8 cellular contexts compared by ENCODE assay signal in the genomic region with DNA sequence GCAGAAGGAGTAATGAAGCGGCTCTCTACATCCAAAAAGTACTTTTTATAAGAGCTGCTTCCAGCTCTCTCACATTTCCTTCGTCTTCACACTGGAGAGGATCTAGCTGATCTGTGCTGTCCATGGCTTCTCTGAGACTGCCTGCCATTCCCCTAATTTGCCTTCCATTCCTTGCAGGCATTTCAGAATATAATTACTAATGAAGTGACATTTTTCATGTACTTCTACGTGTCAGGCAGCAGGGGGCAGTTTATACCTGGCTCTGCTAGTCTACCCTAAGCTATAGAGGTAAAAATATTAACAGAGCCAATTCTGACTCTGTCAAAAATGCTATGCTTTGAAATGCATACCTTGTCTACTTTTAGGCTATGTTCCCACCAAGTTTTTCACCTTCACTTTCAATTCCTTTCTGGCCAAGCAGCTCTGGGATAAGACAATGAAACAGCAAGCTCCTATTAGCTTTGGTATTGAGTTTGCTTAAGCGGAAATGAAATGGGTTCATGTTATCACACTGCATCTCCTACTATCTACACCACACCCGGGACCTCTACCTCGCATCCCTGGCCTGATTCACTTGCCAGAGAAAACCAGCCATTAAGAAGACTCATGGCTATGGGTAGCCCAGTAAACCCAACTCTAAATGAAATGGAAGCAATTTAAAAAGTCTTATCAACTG.
DNase-seq lines count a peak whose midpoint lies in the region; ATAC-seq, FAIRE-seq and TF ChIP-seq lines count a peak whose summit lies in the region.

No MANE protein-coding gene starts in this region.

- dilution Hi-C loops in keratinocyte (cut with MboI; ENCODE audit: extremely low pct_ligation_motif_present, low sequenced_read_pairs) = no loop called here

- no TSS peak for BruUV-seq in K562 (replicated peaks; lab: Mats Ljungman, UMichigan)

- POLR2A ChIA-PET in BJ (lab: Charles Lee) = no interaction called here
- POLR2A ChIA-PET in K562 (lab: Yijun Ruan, JAX) = interaction anchor here (0.6 to 1.5 kb wide), 2 partner anchors 33 to 34 kb away, joined by 3 to 4 read pairs; no protein-coding TSS in a partner anchor

- TF ChIP-seq CTCF in BJ (IDR thresholded peaks at IDR 0.05; ENCODE audit: insufficient read depth, low read depth, low read length) = peak; percentile 68
- TF ChIP-seq CTCF in K562 (IDR thresholded peaks at IDR 0.05 in 2 of 3, conservative IDR thresholded peaks at IDR 0.05 in 1 of 3; ENCODE audit: insufficient read depth in 2 of 3, low read depth in 1 of 3, low read length in 3 of 3) = peak; percentile 41 to 75 (median 58); a peak in 3 of 6 replicates
- TF ChIP-seq CTCF in keratinocyte (optimal IDR thresholded peaks at IDR 0.05 in 1 of 3, IDR thresholded peaks at IDR 0.05 in 1 of 3, conservative IDR thresholded peaks at IDR 0.05 in 1 of 3; ENCODE audit: extremely low read depth in 1 of 3, insufficient read depth in 2 of 3, low read length in 3 of 3) = peak; percentile 44 to 68 (median 66)
- TF ChIP-seq CTCF in thyroid gland (IDR thresholded peaks at IDR 0.05) = peak; percentile 53 to 88 (median 74)

- H3K4me3 Mint-ChIP-seq in stimulated activated memory B cell treated with anti-CD40 and anti-IgM and Interleukin-4, amounts not matched to agents 10 μg/mL and 1 μg/mL and 100 μg/mL, for 72 hours = no peak overlapping the region

- no peaks in the 10 kb centered on the region for H3K36me3 Mint-ChIP-seq in stimulated activated memory B cell treated with anti-CD40 and anti-IgM and Interleukin-4, amounts not matched to agents 10 μg/mL and 1 μg/mL and 100 μg/mL, for 72 hours

- H3K4me1 ChIP-seq in K562 (replicated peaks in 1 of 2; ENCODE audit: control insufficient read depth in 2 of 2, insufficient read depth in 2 of 2, low read length in 2 of 2) = no peaks in the 10 kb centered on the region
- H3K4me1 ChIP-seq in keratinocyte (ENCODE audit: control insufficient read depth, extremely low read depth, insufficient read depth, low read length) = no peaks in the 10 kb centered on the region
- H3K4me1 ChIP-seq in thyroid gland = no peaks in the 10 kb centered on the region

- in situ Hi-C loops in K562 (cut with MboI) = no loop called here

- H3K9me1 ChIP-seq in K562 (ENCODE audit: control insufficient read depth, insufficient read depth, low read length) (no peaks in the 10 kb centered on the region), keratinocyte (ENCODE audit: control insufficient read depth, extremely low read depth, insufficient read depth, low read length) (no peaks in the 10 kb centered on the region)

- H3K27ac ChIP-seq in K562 (ENCODE audit: extremely low read depth, low read depth, low read length) = no peak overlapping the region
- no peak overlapping the region for H3K27ac ChIP-seq in keratinocyte (ENCODE audit: control insufficient read depth, insufficient read depth, low read length)
- no peak overlapping the region for H3K27ac ChIP-seq in thyroid gland

- H3K4me2 ChIP-seq in K562 (ENCODE audit: insufficient read depth, low read length) (no peak overlapping the region), keratinocyte (ENCODE audit: control insufficient read depth, extremely low read depth, insufficient read depth, low read depth, low read length) (no peak overlapping the region)

- no peak overlapping the region for H3K4me3 ChIP-seq in BJ (ENCODE audit: low read depth, low read length)
- H3K4me3 ChIP-seq in K562 = no peak overlapping the region
- no peak overlapping the region for H3K4me3 ChIP-seq in keratinocyte (ENCODE audit: control insufficient read depth in 2 of 3, extremely low read depth in 1 of 3, insufficient read depth in 2 of 3, low read depth in 1 of 3, low read length in 3 of 3)
- H3K4me3 ChIP-seq in thyroid gland (replicated peaks in 1 of 3) = no peak overlapping the region

- no peaks in the 10 kb centered on the region for H3K4me1 Mint-ChIP-seq in stimulated activated memory B cell treated with anti-CD40 and anti-IgM and Interleukin-4, amounts not matched to agents 10 μg/mL and 1 μg/mL and 100 μg/mL, for 72 hours

- intact Hi-C loops in K562 (cut with micrococcal nuclease) (loop anchor here (1.0 to 5.0 kb wide), 3 partner anchors 114 to 278 kb away; partner anchors contain the start of gene GAREM1), thyroid gland (cut with DNase I) (loop anchor here (5.0 kb wide), 2 partner anchors 201 to 281 kb away; partner anchors contain the start of gene GAREM1)

- peaks cover 2% of the 10 kb centered on the region; the same call in 1 of the 2 replicates for H3K27me3 ChIP-seq in BJ (ENCODE audit: control insufficient read depth, insufficient read depth, low read length)
- H3K27me3 ChIP-seq in K562 (ENCODE audit: control insufficient read depth in 2 of 2, insufficient read depth in 2 of 2, low read length in 2 of 2) = 0 out of 5 replicates have a peak, but pooled peaks cover 0 to 2% of the 10 kb centered on the region in 2 experiments
- H3K27me3 ChIP-seq in keratinocyte (ENCODE audit: control insufficient read depth, extremely low read depth, insufficient read depth, low read length) = no peaks in the 10 kb centered on the region
- H3K27me3 ChIP-seq in thyroid gland = no peaks in the 10 kb centered on the region

- WGBS in K562 (ENCODE audit: insufficient coverage, low coverage, missing lambda C conversion rate) = 4% methylated on average over 6 of the region's 6 CpGs
- WGBS in thyroid gland, 2 donors = 63 to 65% methylated on average over 6 of the region's 6 CpGs

- no peaks in the 10 kb centered on the region for H3K9me3 Mint-ChIP-seq in stimulated activated memory B cell treated with anti-CD40 and anti-IgM and Interleukin-4, amounts not matched to agents 10 μg/mL and 1 μg/mL and 100 μg/mL, for 72 hours

- CTCF ChIA-PET in BJ (lab: Yijun Ruan, JAX) (interaction anchor here (0.7 to 6.0 kb wide), 23 partner anchors 8 to 306 kb away, joined by 3 to 55 read pairs (median 3); partner anchors contain the start of gene GAREM1), K562 (lab: Yijun Ruan, JAX; ENCODE audit: low intra/inter-chr PET ratio) (interaction anchor here (0.8 to 2.0 kb wide), 3 partner anchors 199 to 281 kb away, joined by 4 to 6 read pairs (median 5); no protein-coding TSS in a partner anchor)

- no peaks in the 10 kb centered on the region for H3K9me3 ChIP-seq in K562 (replicated peaks; ENCODE audit: control insufficient read depth, insufficient read depth, low read depth, low read length)
- H3K9me3 ChIP-seq in keratinocyte (ENCODE audit: control insufficient read depth, low read depth, low read length) = no peaks in the 10 kb centered on the region
- H3K9me3 ChIP-seq in thyroid gland = no peaks in the 10 kb centered on the region

- TF ChIP-seq POLR2A in K562 (conservative IDR thresholded peaks at IDR 0.05) = no peak
- no peak for TF ChIP-seq POLR2A in thyroid gland (IDR thresholded peaks at IDR 0.05)

- H3K36me3 ChIP-seq in BJ (ENCODE audit: control insufficient read depth, insufficient read depth, low read length) (no peaks in the 10 kb centered on the region), K562 (ENCODE audit: control insufficient read depth, insufficient read depth, low read length) (no peaks in the 10 kb centered on the region), keratinocyte (ENCODE audit: control insufficient read depth in 2 of 2, extremely low read depth in 1 of 2, insufficient read depth in 2 of 2, low read length in 2 of 2) (peaks cover 0 to 5% of the 10 kb centered on the region in 2 experiments), thyroid gland (peaks cover 6 to 10% of the 10 kb centered on the region in 2 donors)

- peaks cover 16% of the 10 kb centered on the region for H3K27me3 Mint-ChIP-seq in stimulated activated memory B cell treated with anti-CD40 and anti-IgM and Interleukin-4, amounts not matched to agents 10 μg/mL and 1 μg/mL and 100 μg/mL, for 72 hours

- H4K20me1 ChIP-seq in K562 (replicated peaks; ENCODE audit: control insufficient read depth, insufficient read depth, low read length) (no peaks in the 10 kb centered on the region), keratinocyte (ENCODE audit: control insufficient read depth, extremely low read depth, insufficient read depth, low read length) (no peaks in the 10 kb centered on the region)

- no peak overlapping the region for H3K9ac ChIP-seq in K562 (ENCODE audit: insufficient read depth in 1 of 2, low read depth in 2 of 2, low read length in 2 of 2)
- H3K9ac ChIP-seq in keratinocyte (ENCODE audit: control insufficient read depth, extremely low read depth, insufficient read depth, low read length) = no peak overlapping the region

- FAIRE-seq in K562 (lab: Jason Lieb, UNC) (peak; percentile 6), keratinocyte (lab: Jason Lieb, UNC) (no peak)

- no peak for TF ChIP-seq EP300 in K562 (IDR thresholded peaks at IDR 0.05; ENCODE audit: low read length)

- DNase-seq in BJ (ENCODE audit: low read depth) (no peak), NCI-H2227 (lab: John Stamatoyannopoulos, UW; ENCODE audit: unreplicated experiment) (peak; percentile 24), K562 (ENCODE audit: extremely low read depth in 1 of 4, low spot score in 3 of 4) (peak; percentile 34 to 56 (median 47)), keratinocyte (ENCODE audit: low read depth, low spot score) (no peak), thyroid gland (peak; percentile 8 to 34)

- H3K79me2 ChIP-seq in K562 (ENCODE audit: control insufficient read depth, insufficient read depth, low read length) (no peaks in the 10 kb centered on the region), keratinocyte (ENCODE audit: control insufficient read depth, insufficient read depth, low read length) (no peaks in the 10 kb centered on the region)

- no peak overlapping the region for H2AFZ ChIP-seq in K562 (ENCODE audit: low read depth, low read length)
- no peak overlapping the region for H2AFZ ChIP-seq in keratinocyte (ENCODE audit: control insufficient read depth, low read length)

- TF ChIP-seq RAD21 in K562 (CRISPR knock-in tag; conservative IDR thresholded peaks at IDR 0.05 in 1 of 2, IDR thresholded peaks at IDR 0.05 in 1 of 2) = peak; percentile 68 to 79

- H3K27ac Mint-ChIP-seq in stimulated activated memory B cell treated with anti-CD40 and anti-IgM and Interleukin-4, amounts not matched to agents 10 μg/mL and 1 μg/mL and 100 μg/mL, for 72 hours = no peak overlapping the region

- ATAC-seq in GM18499 (IDR thresholded peaks at IDR 0.05; ENCODE audit: insufficient read depth, unreplicated experiment) (peak; percentile 80), HG02885 (IDR thresholded peaks at IDR 0.05; ENCODE audit: poor library complexity, unreplicated experiment) (peak; percentile 82), K562 (peak; percentile 87)
- no peak for ATAC-seq in stimulated activated memory B cell treated with anti-CD40 and anti-IgM and Interleukin-4, amounts not matched to agents 10 μg/mL and 1 μg/mL and 100 μg/mL, for 72 hours

TF ChIP-seq in K562, 482 proteins besides CTCF, POLR2A, EP300 and RAD21:
- TF ChIP-seq TEAD2 (tag; IDR thresholded peaks at IDR 0.05) (peak; percentile 40; the same call in 1 of the 2 replicates), GABPB1 (CRISPR knock-in tag; IDR thresholded peaks at IDR 0.05) (no peak), SMC3 (conservative IDR thresholded peaks at IDR 0.05; ENCODE audit: insufficient read depth, low read depth, low read length) (0 out of 2 replicates have a peak, but pooled peaks have one; percentile 28)

Comparison
In these comparisons a context has a peak if more than half of its experiments do, and no peak if none do; other contexts are left out.
1. DNase-seq: peak in NCI-H2227 (single experiment), K562 (4 of 4) and thyroid gland (2 of 2); none in BJ (single experiment) and keratinocyte (single experiment).
2. Peak in every context shown above with its lines, with median percentiles within 50 percentile points of each other: CTCF ChIP-seq.